ENCODE assay signal across 16 cellular contexts in genomic region chr10:85606401-85606800, GRCh38.
"Had no signal": no experiment of that assay in that cellular context is flagged by ENCODE, and none has a peak within 500 bp of the region (broad histone marks: within the 10 kb centered on the region; RNA-seq: fewer than 3 reads in every experiment).

No MANE protein-coding gene starts in this region.

- DNase-seq: cortex of kidney; dorsolateral prefrontal cortex; effector memory CD4-positive, alpha-beta T cell; foreskin keratinocyte; left colon; mammary epithelial cell; naive thymus-derived CD4-positive, alpha-beta T cell; nephron progenitor cell; psoas muscle; spleen; stimulated activated CD4-positive, alpha-beta T cell treated with anti-CD3 and anti-CD28 coated beads, Interleukin-15, amount 100 ng/mL, for 24 hours; stimulated activated CD4-positive, alpha-beta T cell treated with anti-CD3 and anti-CD28 coated beads, Interleukin-1b, Interleukin-23, amount 100 ng/mL, for 48 hours; stimulated activated CD4-positive, alpha-beta T cell treated with anti-CD3 and anti-CD28 coated beads, Interleukin-4, amount 100 ng/mL, for 24 hours had no signal

- H3K27ac ChIP-seq: dorsolateral prefrontal cortex, foreskin keratinocyte, psoas muscle, spleen, tibial nerve had no signal

- H3K4me3 ChIP-seq: dorsolateral prefrontal cortex, psoas muscle, spleen, tibial nerve had no signal

- H3K4me1 ChIP-seq: foreskin keratinocyte, psoas muscle, tibial nerve had no signal

- H3K9me3 Mint-ChIP-seq: nephron progenitor cell; stimulated activated memory B cell treated with anti-CD40 and anti-IgM and Interleukin-4, amounts not matched to agents 10 μg/mL and 1 μg/mL and 100 μg/mL, for 72 hours; stimulated activated naive CD8-positive, alpha-beta T cell treated with anti-CD3 and anti-CD28 coated beads, Interleukin-15, Interleukin-2, amounts not matched to agents 100 ng/mL and 50 ng/mL, for 24 hours had no signal

- H3K27me3 Mint-ChIP-seq: stimulated activated memory B cell treated with anti-CD40 and anti-IgM and Interleukin-4, amounts not matched to agents 10 μg/mL and 1 μg/mL and 100 μg/mL, for 72 hours; stimulated activated naive CD8-positive, alpha-beta T cell treated with anti-CD3 and anti-CD28 coated beads, Interleukin-15, Interleukin-2, amounts not matched to agents 100 ng/mL and 50 ng/mL, for 24 hours had no signal

- H3K9me3 ChIP-seq: psoas muscle, tibial nerve had no signal

- H3K36me3 Mint-ChIP-seq: stimulated activated memory B cell treated with anti-CD40 and anti-IgM and Interleukin-4, amounts not matched to agents 10 μg/mL and 1 μg/mL and 100 μg/mL, for 72 hours had no signal

- H3K27ac Mint-ChIP-seq: nephron progenitor cell; stimulated activated memory B cell treated with anti-CD40 and anti-IgM and Interleukin-4, amounts not matched to agents 10 μg/mL and 1 μg/mL and 100 μg/mL, for 72 hours; stimulated activated naive CD8-positive, alpha-beta T cell treated with anti-CD3 and anti-CD28 coated beads, Interleukin-15, Interleukin-2, amounts not matched to agents 100 ng/mL and 50 ng/mL, for 24 hours had no signal

- H3K4me3 Mint-ChIP-seq: naive thymus-derived CD4-positive, alpha-beta T cell; nephron progenitor cell; stimulated activated memory B cell treated with anti-CD40 and anti-IgM and Interleukin-4, amounts not matched to agents 10 μg/mL and 1 μg/mL and 100 μg/mL, for 72 hours; stimulated activated naive CD8-positive, alpha-beta T cell treated with anti-CD3 and anti-CD28 coated beads, Interleukin-15, Interleukin-2, amounts not matched to agents 100 ng/mL and 50 ng/mL, for 24 hours had no signal

- H3K36me3 ChIP-seq: spleen had no signal

- H3K4me1 Mint-ChIP-seq: stimulated activated memory B cell treated with anti-CD40 and anti-IgM and Interleukin-4, amounts not matched to agents 10 μg/mL and 1 μg/mL and 100 μg/mL, for 72 hours had no signal

- H3K27me3 ChIP-seq: dorsolateral prefrontal cortex, foreskin keratinocyte, spleen, tibial nerve had no signal
